In genomic region chr4:174549696-174550095, GRCh38 we compare ENCODE assay signal across 30 cellular contexts. TPM values are rescaled to one million over a fixed set of nuclear protein-coding genes. Genes with fewer than 3 reads are reported as not detected.
DNase-seq lines count a peak whose midpoint lies in the region; ATAC-seq and TF ChIP-seq lines count a peak whose summit lies in the region.
"Had no signal": no experiment of that assay in that cellular context is flagged by ENCODE, and none has a peak within 500 bp of the region (broad histone marks: within the 10 kb centered on the region; RNA-seq: fewer than 3 reads in every experiment).

No MANE protein-coding gene starts in this region.

- H3K27ac Mint-ChIP-seq in MCF 10A (ENCODE audit: low read depth, unreplicated experiment), result no peak overlapping the region
- H3K27ac Mint-ChIP-seq in HFFc6, result no peak overlapping the region
- H3K27ac Mint-ChIP-seq: CD14-positive monocyte; CD8-positive, alpha-beta memory T cell had no signal

- TF ChIP-seq POLR2A in breast epithelium (IDR thresholded peaks at IDR 0.05) (no peak), esophagus muscularis mucosa (IDR thresholded peaks at IDR 0.05; ENCODE audit: low read depth) (no peak)

- H3K27ac ChIP-seq in breast epithelium, result no peak overlapping the region
- H3K27ac ChIP-seq in esophagus muscularis mucosa (replicated peaks in 1 of 4), result no peak overlapping the region
- H3K27ac ChIP-seq: 22Rv1, GM23248, PC-9, SJCRH30 had no signal

- TF ChIP-seq CTCF in MCF 10A (IDR thresholded peaks at IDR 0.05; ENCODE audit: unreplicated experiment) (no peak), breast epithelium (IDR thresholded peaks at IDR 0.05) (no peak), cardiac fibroblast (IDR thresholded peaks at IDR 0.05; ENCODE audit: low read depth, low read length) (no peak), esophagus muscularis mucosa (IDR thresholded peaks at IDR 0.05) (no peak), HFFc6 (IDR thresholded peaks at IDR 0.05) (no peak)

- no peak for TF ChIP-seq EP300 in esophagus muscularis mucosa (IDR thresholded peaks at IDR 0.05)

- CTCF ChIA-PET in MCF 10A (lab: Yijun Ruan, JAX), result no interaction called here

- H3K4me3 ChIP-seq in breast epithelium (no peak overlapping the region), cardiac fibroblast (replicated peaks in 1 of 2; ENCODE audit: low read depth in 2 of 2, low read length in 2 of 2) (no peak overlapping the region), esophagus muscularis mucosa (no peak overlapping the region)
- H3K4me3 ChIP-seq: GM23248, MG63, PC-9, SJCRH30 had no signal

- H3K9me3 Mint-ChIP-seq in MCF 10A (ENCODE audit: unreplicated experiment) (peaks cover 33% of the 10 kb centered on the region), HFFc6 (peaks cover 42% of the 10 kb centered on the region)

- H3K36me3 Mint-ChIP-seq in MCF 10A (ENCODE audit: insufficient read depth, unreplicated experiment) (no peaks in the 10 kb centered on the region), HFFc6 (ENCODE audit: low read depth) (no peaks in the 10 kb centered on the region)
- H3K36me3 Mint-ChIP-seq: CD14-positive monocyte had no signal

- DNase-seq in MCF 10A (ENCODE audit: unreplicated experiment) (peak; percentile 26), breast epithelium (ENCODE audit: low spot score in 2 of 2) (no peak), cardiac fibroblast (ENCODE audit: low read depth in 2 of 2) (peak; percentile 2 to 26), fibroblast of peridontal ligament (ENCODE audit: extremely low read depth) (peak; percentile 67), esophagus muscularis mucosa (ENCODE audit: extremely low spot score) (no peak), NCI-H510A (lab: John Stamatoyannopoulos, UW) (no peak), HFFc6 (no peak)
- DNase-seq: ACHN; BE2C; Calu3; CD8-positive, alpha-beta memory T cell; DMS79 treated with DMSO at 0.1 percent for 48 hours; GM23248; H7; Karpas-422; MG63; NCI-H1105 treated with DMSO at 0.1 percent for 48 hours; NCI-H146; NCI-H1930; NCI-H2107; NCI-H524 treated with DMSO at 0.1 percent for 48 hours; NCI-H82; NK-92 treated with Interleukin-12 subunit alpha and Interleukin-12 subunit beta, amount 100 ng/mL, for 24 hours; PC-9; SJCRH30 had no signal

- H3K36me3 ChIP-seq in breast epithelium (no peaks in the 10 kb centered on the region), esophagus muscularis mucosa (no peaks in the 10 kb centered on the region)
- H3K36me3 ChIP-seq: BE2C, MG63, SJCRH30 had no signal

- POLR2A ChIA-PET in MCF 10A (lab: Yijun Ruan, JAX), result interaction anchor here (1.5 kb wide), 1 partner anchor 10 kb away, joined by 4 read pairs; no protein-coding TSS in a partner anchor

- H3K4me1 Mint-ChIP-seq in MCF 10A (ENCODE audit: insufficient read depth, unreplicated experiment) (peaks cover 21% of the 10 kb centered on the region), HFFc6 (ENCODE audit: low read depth) (no peaks in the 10 kb centered on the region)
- H3K4me1 Mint-ChIP-seq: CD14-positive monocyte; CD8-positive, alpha-beta memory T cell had no signal

- H3K27me3 Mint-ChIP-seq in MCF 10A (ENCODE audit: insufficient read depth, unreplicated experiment) (no peaks in the 10 kb centered on the region), HFFc6 (ENCODE audit: insufficient read depth) (no peaks in the 10 kb centered on the region)
- H3K27me3 Mint-ChIP-seq: CD8-positive, alpha-beta memory T cell had no signal

- H3K27me3 ChIP-seq in breast epithelium, result no peaks in the 10 kb centered on the region
- H3K27me3 ChIP-seq in esophagus muscularis mucosa, result no peaks in the 10 kb centered on the region
- H3K27me3 ChIP-seq: MG63, SJCRH30 had no signal

- no TSS peak for BruUV-seq in MCF 10A (replicated peaks; lab: Mats Ljungman, UMichigan)

- H3K4me1 ChIP-seq in breast epithelium (no peaks in the 10 kb centered on the region), esophagus muscularis mucosa (no peaks in the 10 kb centered on the region)
- H3K4me1 ChIP-seq: BE2C, SJCRH30 had no signal

- no peak overlapping the region for H3K4me3 Mint-ChIP-seq in MCF 10A (ENCODE audit: unreplicated experiment)
- no peak overlapping the region for H3K4me3 Mint-ChIP-seq in HFFc6
- H3K4me3 Mint-ChIP-seq: CD14-positive monocyte; CD8-positive, alpha-beta memory T cell had no signal

- 54% methylated on average over 2 of the region's 2 CpGs for WGBS in esophagus muscularis mucosa

- intact Hi-C loops in MCF 10A (cut with micrococcal nuclease), result no loop called here
- intact Hi-C loops in breast epithelium (cut with DNase I; ENCODE audit: low total_unique reads), result no loop called here
- intact Hi-C loops in esophagus muscularis mucosa (cut with DNase I), result no loop called here

- ATAC-seq in GM21737 (IDR thresholded peaks at IDR 0.05; ENCODE audit: unreplicated experiment), result no peak
- ATAC-seq: HepG2, Right ventricle myocardium inferior had no signal

- H3K9me3 ChIP-seq in breast epithelium (peaks cover 0 to 7% of the 10 kb centered on the region in 2 donors), esophagus muscularis mucosa (no peaks in the 10 kb centered on the region)
- H3K9me3 ChIP-seq: BE2C, SJCRH30 had no signal

RNA-seq across cellular contexts. Expression of gene HPGD, which starts 27.4 kb away (rescaled TPM):
- total RNA-seq in MCF 10A (2022) (0.59 and 0.77 TPM in 2 replicates), breast epithelium (100 to 1,000 TPM in 1 of 3 donors, 10 to 100 TPM in 1, 1 to 10 TPM in 1; 9.8 to 137 (median 10.5) TPM), esophagus muscularis mucosa (10 to 100 TPM; 20.0 to 63.3 (median 43.2) TPM)
- not detected for total RNA-seq in HFFc6 (2021; fragmentation: NEBNext Ultra II Directional; extraction: Animal tissue kit (Norgen Biotek cat#: 25700))
- total RNA-seq: GM23248, SJCRH30 had no signal

Comparison
In these comparisons a context has a peak if more than half of its experiments do, and no peak if none do; other contexts are left out.
1. DNase-seq: peak in MCF 10A (single experiment), cardiac fibroblast (2 of 2) and fibroblast of peridontal ligament (single experiment); none in breast epithelium (0 of 2), esophagus muscularis mucosa (single experiment), NCI-H510A (single experiment) and HFFc6 (single experiment).